Comparison of ENCODE assay signal across 1 cellular context in the genomic region with DNA sequence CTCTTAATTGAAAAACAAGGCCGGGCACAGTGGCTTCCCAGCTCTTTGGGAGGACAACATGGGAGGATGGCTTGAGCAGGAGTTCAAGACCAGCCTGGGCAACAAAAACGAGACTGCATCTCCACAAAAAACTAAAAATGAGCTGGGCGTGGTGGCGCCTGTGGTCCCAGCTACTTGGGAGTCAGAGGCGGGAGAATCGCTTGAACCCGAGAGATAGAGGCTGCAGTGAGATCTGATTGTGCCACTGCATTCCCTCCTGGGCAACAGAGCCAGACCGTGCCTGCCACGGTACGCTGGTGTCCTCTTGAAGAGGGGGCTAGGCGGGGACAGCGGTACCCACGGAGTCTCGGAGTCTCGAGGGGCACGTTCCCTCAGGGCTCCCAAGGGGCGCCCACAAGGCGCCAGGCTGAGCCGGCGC.
TF ChIP-seq lines count a peak whose summit lies in the region.

No MANE protein-coding gene starts in this region.

TF ChIP-seq in GM23338, 12 proteins besides CTCF, POLR2A, EP300 and RAD21 (continued from another document):
- TF ChIP-seq, protein P1, sequence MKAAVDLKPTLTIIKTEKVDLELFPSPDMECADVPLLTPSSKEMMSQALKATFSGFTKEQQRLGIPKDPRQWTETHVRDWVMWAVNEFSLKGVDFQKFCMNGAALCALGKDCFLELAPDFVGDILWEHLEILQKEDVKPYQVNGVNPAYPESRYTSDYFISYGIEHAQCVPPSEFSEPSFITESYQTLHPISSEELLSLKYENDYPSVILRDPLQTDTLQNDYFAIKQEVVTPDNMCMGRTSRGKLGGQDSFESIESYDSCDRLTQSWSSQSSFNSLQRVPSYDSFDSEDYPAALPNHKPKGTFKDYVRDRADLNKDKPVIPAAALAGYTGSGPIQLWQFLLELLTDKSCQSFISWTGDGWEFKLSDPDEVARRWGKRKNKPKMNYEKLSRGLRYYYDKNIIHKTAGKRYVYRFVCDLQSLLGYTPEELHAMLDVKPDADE (IDR thresholded peaks at IDR 0.05): no peak
